30 cellular contexts compared by ENCODE assay signal in the genomic region with DNA sequence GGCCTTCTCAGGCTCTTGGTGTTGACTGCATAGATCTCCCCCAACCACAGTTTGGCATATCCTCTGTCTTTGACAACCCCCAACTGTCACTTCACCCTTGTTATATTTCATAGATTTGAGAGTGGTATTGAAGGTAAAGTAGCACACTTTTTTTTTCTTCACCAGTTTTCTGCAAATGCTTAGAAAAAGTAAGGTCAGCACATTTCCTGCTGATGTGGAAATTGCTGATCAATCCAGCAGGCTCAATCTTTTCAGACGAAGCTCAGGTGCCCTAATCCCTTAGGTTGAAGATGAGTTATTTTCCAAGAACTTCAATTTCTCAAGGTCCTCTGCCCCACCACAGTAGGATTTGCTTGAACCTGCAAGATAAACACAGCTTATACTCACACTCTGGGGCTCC. TPM values are rescaled to one million over a fixed set of nuclear protein-coding genes. Genes with fewer than 3 reads are reported as not detected.
"Had no signal": no experiment of that assay in that cellular context is flagged by ENCODE, and none has a peak within 500 bp of the region (broad histone marks: within the 10 kb centered on the region; RNA-seq: fewer than 3 reads in every experiment).

No MANE protein-coding gene starts in this region.

- H3K27ac ChIP-seq: colonic mucosa, epithelial cell of prostate, gastrocnemius medialis, left lung, neural progenitor cell, parathyroid adenoma, prostate gland, right atrium auricular region, sigmoid colon, testis, tibial artery had no signal

- H3K9ac ChIP-seq: neural progenitor cell, parathyroid adenoma had no signal

- H3K4me3 ChIP-seq: colonic mucosa, gastrocnemius medialis, left lung, neural progenitor cell, prostate gland, right atrium auricular region, sigmoid colon, testis, tibial artery had no signal

- H3K36me3 ChIP-seq: colonic mucosa, gastrocnemius medialis, left lung, neural progenitor cell, prostate gland, right atrium auricular region, sigmoid colon, tibial artery had no signal

- H3K27me3 ChIP-seq: colonic mucosa, gastrocnemius medialis, left lung, neural progenitor cell, right atrium auricular region, sigmoid colon, testis, tibial artery had no signal

- ATAC-seq: esophagus mucosa; gastrocnemius medialis; left lung; naive thymus-derived CD4-positive, alpha-beta T cell; stimulated activated memory B cell treated with anti-CD40 and anti-IgM and Interleukin-4, amounts not matched to agents 10 μg/mL and 1 μg/mL and 100 μg/mL, for 72 hours; stimulated activated naive CD8-positive, alpha-beta T cell treated with anti-CD3 and anti-CD28 coated beads, Interleukin-15, Interleukin-2, amounts not matched to agents 100 U/mL and 50 U/mL, for 24 hours had no signal

- H3K36me3 Mint-ChIP-seq: naive thymus-derived CD4-positive, alpha-beta T cell; neural progenitor cell; stimulated activated memory B cell treated with anti-CD40 and anti-IgM and Interleukin-4, amounts not matched to agents 10 μg/mL and 1 μg/mL and 100 μg/mL, for 72 hours; type B pancreatic cell had no signal

- H2AFZ ChIP-seq: parathyroid adenoma had no signal

- H3K4me3 Mint-ChIP-seq: dendritic cell treated with granulocyte-macrophage colony-stimulating factor and Interleukin-4, amounts not matched to agents 40 ng/mL and 50 ng/mL, for 4 days; endodermal cell; naive thymus-derived CD4-positive, alpha-beta T cell; nephron; neural progenitor cell; stimulated activated memory B cell treated with anti-CD40 and anti-IgM and Interleukin-4, amounts not matched to agents 10 μg/mL and 1 μg/mL and 100 μg/mL, for 72 hours; type B pancreatic cell had no signal

- DNase-seq: colonic mucosa; effector CD8-positive, alpha-beta T cell; endodermal cell; foreskin fibroblast; gastrocnemius medialis; head of caudate nucleus; kidney; left lung; mesenchymal stem cell; midbrain; naive thymus-derived CD4-positive, alpha-beta T cell; sigmoid colon; stimulated activated CD4-positive, alpha-beta T cell treated with anti-CD3 and anti-CD28 coated beads, Interleukin-2, amount 100 ng/mL, for 24 hours; stimulated activated CD4-positive, alpha-beta T cell treated with anti-CD3 and anti-CD28 coated beads, Interleukin-4, amount 100 ng/mL, for 24 hours; stimulated activated naive CD8-positive, alpha-beta T cell treated with anti-CD3 and anti-CD28 coated beads, Interleukin-15, Interleukin-2, amounts not matched to agents 100 U/mL and 50 U/mL, for 24 hours; substantia nigra; testis; tibial artery had no signal

- FAIRE-seq: kidney had no signal

- H3K9me3 ChIP-seq: colonic mucosa, gastrocnemius medialis, left lung, prostate gland, sigmoid colon, testis, tibial artery had no signal

- H3K4me1 ChIP-seq: gastrocnemius medialis, left lung, neural progenitor cell, parathyroid adenoma, prostate gland, right atrium auricular region, sigmoid colon, testis, tibial artery had no signal

- H3K4me1 Mint-ChIP-seq: nephron; stimulated activated memory B cell treated with anti-CD40 and anti-IgM and Interleukin-4, amounts not matched to agents 10 μg/mL and 1 μg/mL and 100 μg/mL, for 72 hours had no signal

- H3K27ac Mint-ChIP-seq: dendritic cell treated with granulocyte-macrophage colony-stimulating factor and Interleukin-4, amounts not matched to agents 40 ng/mL and 50 ng/mL, for 4 days; endodermal cell; naive thymus-derived CD4-positive, alpha-beta T cell; nephron; neural progenitor cell; stimulated activated memory B cell treated with anti-CD40 and anti-IgM and Interleukin-4, amounts not matched to agents 10 μg/mL and 1 μg/mL and 100 μg/mL, for 72 hours; type B pancreatic cell had no signal

- H3K79me2 ChIP-seq: parathyroid adenoma had no signal

RNA-seq across cellular contexts. Expression of gene ANKRD31, which starts 38.5 kb away (rescaled TPM):
- total RNA-seq: glomerular endothelial cell, lung microvascular endothelial cell had no signal
